ENCODE assay signal across 26 cellular contexts in genomic region chr16:19106625-19107020, GRCh38. TPM values are rescaled to one million over a fixed set of nuclear protein-coding genes. Genes with fewer than 3 reads are reported as not detected.
"Had no signal": no experiment of that assay in that cellular context is flagged by ENCODE, and none has a peak within 500 bp of the region (broad histone marks: within the 10 kb centered on the region; RNA-seq: fewer than 3 reads in every experiment).

No MANE protein-coding gene starts in this region.

- H3K4me1 Mint-ChIP-seq: naive thymus-derived CD8-positive, alpha-beta T cell had no signal

- H3K4me1 ChIP-seq: psoas muscle, testis had no signal

- H3K9me3 Mint-ChIP-seq: naive thymus-derived CD8-positive, alpha-beta T cell; stimulated activated memory B cell treated with anti-CD40 and anti-IgM and Interleukin-4, amounts not matched to agents 10 μg/mL and 1 μg/mL and 100 μg/mL, for 72 hours had no signal

- H3K4me3 Mint-ChIP-seq: naive thymus-derived CD8-positive, alpha-beta T cell had no signal

- H3K27me3 Mint-ChIP-seq: stimulated activated memory B cell treated with anti-CD40 and anti-IgM and Interleukin-4, amounts not matched to agents 10 μg/mL and 1 μg/mL and 100 μg/mL, for 72 hours had no signal

- H3K36me3 ChIP-seq: esophagus squamous epithelium, heart right ventricle, left lung, ovary, spleen, tibial artery, upper lobe of left lung had no signal

- DNase-seq: dermis blood vessel endothelial cell; effector memory CD4-positive, alpha-beta T cell; erythroblast; esophagus squamous epithelium; foreskin melanocyte; glutamatergic neuron; heart right ventricle; hippocampal formation; left cardiac atrium; left lung; mesendoderm; naive thymus-derived CD8-positive, alpha-beta T cell; occipital lobe; ovary; psoas muscle; stimulated activated CD4-positive, alpha-beta T cell treated with anti-CD3 and anti-CD28 coated beads, Interleukin-4, amount 100 ng/mL, for 4 hours; stimulated activated naive CD8-positive, alpha-beta T cell treated with anti-CD3 and anti-CD28 coated beads, Interleukin-15, Interleukin-2, amounts not matched to agents 100 U/mL and 50 U/mL, for 24 hours; testis; upper lobe of left lung had no signal

- H3K27ac Mint-ChIP-seq: naive thymus-derived CD8-positive, alpha-beta T cell had no signal

- H3K4me3 ChIP-seq: coronary artery, esophagus squamous epithelium, heart right ventricle, left lung, ovary, psoas muscle, skin epidermis, spleen, testis, tibial artery, upper lobe of left lung had no signal

- ATAC-seq: heart right ventricle; left cardiac atrium; left lung; naive thymus-derived CD8-positive, alpha-beta T cell; psoas muscle; right cardiac atrium; stimulated activated memory B cell treated with anti-CD40 and anti-IgM and Interleukin-4, amounts not matched to agents 10 μg/mL and 1 μg/mL and 100 μg/mL, for 72 hours; stimulated activated naive CD8-positive, alpha-beta T cell treated with anti-CD3 and anti-CD28 coated beads, Interleukin-15, Interleukin-2, amounts not matched to agents 100 U/mL and 50 U/mL, for 24 hours had no signal

- H3K9me3 ChIP-seq: esophagus squamous epithelium, heart right ventricle, left lung, ovary, psoas muscle, spleen, testis, tibial artery, upper lobe of left lung had no signal

- H3K27me3 ChIP-seq: esophagus squamous epithelium, heart right ventricle, left lung, ovary, spleen, testis, upper lobe of left lung had no signal

- H3K27ac ChIP-seq: coronary artery, esophagus squamous epithelium, heart right ventricle, left lung, ovary, psoas muscle, skin epidermis, testis, tibial artery had no signal

- H3K36me3 Mint-ChIP-seq: naive thymus-derived CD8-positive, alpha-beta T cell; stimulated activated memory B cell treated with anti-CD40 and anti-IgM and Interleukin-4, amounts not matched to agents 10 μg/mL and 1 μg/mL and 100 μg/mL, for 72 hours had no signal

RNA-seq across cellular contexts. Expression of gene ITPRIPL2, which starts 7.1 kb away (rescaled TPM):
- polyA plus RNA-seq: neural cell had no signal
